In the genomic region with DNA sequence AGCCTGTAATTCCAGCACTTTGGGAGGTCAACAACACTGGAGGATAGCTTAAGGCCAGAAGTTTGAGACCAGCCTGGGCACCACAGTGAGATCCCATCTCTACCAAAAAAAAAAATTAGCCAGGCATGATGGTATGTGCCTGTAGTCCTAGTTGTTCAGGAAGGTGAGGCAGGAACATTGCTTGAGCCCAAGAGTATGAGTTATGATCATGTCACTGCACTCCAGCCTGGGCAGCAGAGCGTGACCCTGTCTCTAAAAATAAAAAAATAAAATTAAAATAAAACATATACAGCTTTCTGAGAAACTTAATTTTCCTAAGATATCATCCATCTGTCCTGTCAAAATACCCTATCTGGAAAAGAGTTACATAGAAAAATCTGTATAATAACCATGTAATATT, we compare ENCODE assay signal across 27 cellular contexts.
"Had no signal": no experiment of that assay in that cellular context is flagged by ENCODE, and none has a peak within 500 bp of the region (broad histone marks: within the 10 kb centered on the region; RNA-seq: fewer than 3 reads in every experiment).

No MANE protein-coding gene starts in this region.

- H3K4me1 ChIP-seq: psoas muscle, sigmoid colon, stomach, thyroid gland, tibial nerve, upper lobe of left lung, vagina had no signal

- H3K27me3 ChIP-seq: neutrophil, pancreas, right lobe of liver, sigmoid colon, stomach, thyroid gland, tibial nerve, upper lobe of left lung, vagina had no signal

- DNase-seq: naive thymus-derived CD8-positive, alpha-beta T cell; nephron progenitor cell; nucleus accumbens; pancreas; posterior cingulate gyrus; psoas muscle; right lobe of liver; sigmoid colon; small intestine; stimulated activated CD4-positive, alpha-beta T cell treated with anti-CD3 and anti-CD28 coated beads, Interleukin-15, amount 100 ng/mL, for 24 hours; stimulated activated CD4-positive, alpha-beta T cell treated with anti-CD3 and anti-CD28 coated beads, Interleukin-2, amount 100 ng/mL, for 24 hours; stimulated activated CD4-positive, alpha-beta T cell treated with anti-CD3 and anti-CD28 coated beads, Interleukin-2, amount 100 ng/mL, for 48 hours; stimulated activated CD4-positive, alpha-beta T cell treated with anti-CD3 and anti-CD28 coated beads, Interleukin-4, amount 100 ng/mL, for 24 hours; stimulated activated naive B cell treated with anti-CD40 and anti-IgM and Interleukin-4, amounts not matched to agents 10 μg/mL and 1 μg/mL and 100 μg/mL, for 72 hours; stimulated activated naive CD4-positive, alpha-beta T cell treated with Interleukin-2 at 50 U/mL for 16 hours; stomach; thyroid gland; trophoblast cell; upper lobe of left lung had no signal

- H3K4me3 ChIP-seq: pancreas, psoas muscle, right lobe of liver, sigmoid colon, stomach, thoracic aorta, thyroid gland, tibial nerve, upper lobe of left lung, vagina had no signal

- H3K36me3 ChIP-seq: neutrophil, pancreas, right lobe of liver, sigmoid colon, stomach, thoracic aorta, thyroid gland, tibial nerve, upper lobe of left lung, vagina had no signal

- FAIRE-seq: urothelium cell line had no signal

- ATAC-seq: naive thymus-derived CD8-positive, alpha-beta T cell; natural killer cell treated with Interleukin-12 subunit alpha and Interleukin-12 subunit beta and Interleukin-15 and Interleukin-18, amount 100 ng/mL, for 72 hours; pancreas; psoas muscle; right cardiac atrium; right lobe of liver; stimulated activated effector memory CD8-positive, alpha-beta T cell treated with anti-CD3 and anti-CD28 coated beads, Interleukin-12 subunit alpha, Interleukin-12 subunit beta, amount 100 ng/mL, for 72 hours; stimulated activated naive B cell treated with anti-CD40 and anti-IgM and Interleukin-4, amounts not matched to agents 10 μg/mL and 1 μg/mL and 100 μg/mL, for 72 hours had no signal

- H3K27ac ChIP-seq: neutrophil, pancreas, psoas muscle, right lobe of liver, sigmoid colon, stomach, thoracic aorta, thyroid gland, tibial nerve, upper lobe of left lung, vagina had no signal

- H3K9me3 ChIP-seq: neutrophil, pancreas, psoas muscle, right lobe of liver, sigmoid colon, stomach, thoracic aorta, thyroid gland, upper lobe of left lung, vagina had no signal
